Comparison of ENCODE assay signal across 34 cellular contexts in the genomic region with DNA sequence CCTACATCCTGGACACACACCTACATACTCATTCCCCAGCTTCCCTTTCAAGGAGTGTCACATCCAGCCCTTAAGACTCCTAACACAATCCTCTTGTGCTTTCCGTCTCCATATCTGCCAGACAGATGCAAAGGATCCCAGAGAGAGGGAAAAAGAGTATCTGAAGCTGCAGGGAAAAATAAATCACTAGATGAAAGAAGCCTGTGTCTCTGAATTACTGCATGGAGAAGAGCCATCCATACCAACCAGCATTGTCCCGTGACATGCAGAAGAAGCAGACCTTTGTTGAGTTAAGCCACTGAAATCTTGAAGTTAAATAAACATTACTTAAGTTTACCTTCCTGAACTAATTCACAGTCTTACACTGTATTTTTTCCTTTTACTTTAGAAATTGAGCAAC.
"Had no signal": no experiment of that assay in that cellular context is flagged by ENCODE, and none has a peak within 500 bp of the region (broad histone marks: within the 10 kb centered on the region; RNA-seq: fewer than 3 reads in every experiment).

No MANE protein-coding gene starts in this region.

- H3K4me3 ChIP-seq: Peyer's patch, SJSA1 had no signal

- H3K27me3 ChIP-seq: brain microvascular endothelial cell, Peyer's patch, SJSA1 had no signal

- DNase-seq: activated CD4-positive, alpha-beta T cell treated with anti-CD3 and anti-CD28 coated beads, Interleukin-2, amount 10 ng/mL, durations not matched to agents 24 days and 14 days; activated CD4-positive, alpha-beta T cell treated with anti-CD3 and anti-CD28 coated beads, Interleukin-2, amount 50 U/mL, for 4 hours; activated CD8-positive, alpha-beta T cell treated with anti-CD3 and anti-CD28 coated beads for 36 hours; activated effector memory CD4-positive, alpha-beta T cell treated with anti-CD3 and anti-CD28 coated beads, Interleukin-2, amount 50 U/mL, for 16 hours; activated naive CD4-positive, alpha-beta T cell; activated naive CD4-positive, alpha-beta T cell treated with anti-CD3 and anti-CD28 coated beads, Interleukin-2, amount 50 U/mL, for 16 hours; activated naive CD8-positive, alpha-beta T cell treated with anti-CD3 and anti-CD28 coated beads for 36 hours; activated T-cell treated with anti-CD3 and anti-CD28 coated beads, Interleukin-2, amount 50 U/mL, for 1 hour; activated T-cell treated with anti-CD3 and anti-CD28 coated beads, Interleukin-2, amount 50 U/mL, for 72 hours; amniotic stem cell; aorta; brain microvascular endothelial cell; NCI-H1092 treated with DMSO at 0.1 percent for 48 hours; NCI-H1417; NCI-H146; NCI-H187; NCI-H2029 treated with DMSO at 0.1 percent for 48 hours; NCI-H2107; NCI-H2171; NCI-H510A; NCI-H526; NCI-H748 treated with DMSO at 0.1 percent for 48 hours; NK-92 treated with Interleukin-12 subunit alpha and Interleukin-12 subunit beta, amount 100 ng/mL, for 24 hours; PC-3; Peyer's patch; RPMI8226; SHP77 treated with DMSO at 0.1 percent for 48 hours; T-cell; T-helper 2 cell; T1000 had no signal

- ATAC-seq: activated CD8-positive, alpha-beta T cell treated with anti-CD3 and anti-CD28 coated beads for 36 hours; activated T-cell treated with anti-CD3 and anti-CD28 coated beads, Interleukin-2, amount 50 U/mL, for 72 hours; activated T-helper 17 cell treated with anti-CD3 and anti-CD28 coated beads, Interleukin-2, amount 50 U/mL, for 72 hours; PC-3; SK-N-SH treated with all-trans-retinoic acid at 6 μM for 48 hours; T-cell had no signal

- H3K27ac ChIP-seq: brain microvascular endothelial cell, KMS-11, Peyer's patch, SJSA1 had no signal
